ENCODE assay signal across 1 cellular context in genomic region chr3:151101270-151101954, GRCh38.
TF ChIP-seq lines count a peak whose summit lies in the region.

No MANE protein-coding gene starts in this region.

TF ChIP-seq in K562, 482 proteins besides CTCF, POLR2A, EP300 and RAD21 (continued from another document):
- TF ChIP-seq PBX2 (CRISPR knock-in tag; IDR thresholded peaks at IDR 0.05; ENCODE audit: low read depth) (no peak), PBX2 (tag; conservative IDR thresholded peaks at IDR 0.05; ENCODE audit: low read depth) (peak; percentile 32; the same call in 1 of the 2 replicates)
